ENCODE assay signal across 1 cellular context in the genomic region with DNA sequence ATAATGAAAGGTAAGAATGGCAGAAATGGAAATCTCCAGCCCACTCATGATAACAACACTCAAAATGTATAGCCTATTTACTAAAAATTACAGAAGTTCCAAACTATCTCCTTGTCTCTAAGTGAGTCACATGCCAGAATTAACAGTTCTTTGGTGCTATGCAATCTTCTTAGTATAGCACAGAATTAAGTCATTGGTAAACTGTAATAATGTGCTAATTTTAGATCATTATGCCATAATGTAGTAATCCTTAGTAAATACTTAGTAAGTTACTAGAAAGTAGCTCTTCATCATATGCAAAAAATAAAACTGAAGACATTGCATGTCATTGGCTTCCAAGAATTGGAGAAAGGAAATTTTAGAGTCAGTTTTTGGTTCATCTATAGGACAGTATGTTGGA.
TF ChIP-seq lines count a peak whose summit lies in the region.

No MANE protein-coding gene starts in this region.

TF ChIP-seq in GM12878, 131 proteins besides CTCF, POLR2A, EP300 and RAD21 (continued from another document):
- peak; percentile 79; the same call in 1 of the 2 replicates for TF ChIP-seq MEF2A (IDR thresholded peaks at IDR 0.05; ENCODE audit: insufficient read depth, low read depth, low read length)
TF ChIP-seq in GM12878: peak in this region for 6.
